8 cellular contexts compared by ENCODE assay signal in the genomic region with DNA sequence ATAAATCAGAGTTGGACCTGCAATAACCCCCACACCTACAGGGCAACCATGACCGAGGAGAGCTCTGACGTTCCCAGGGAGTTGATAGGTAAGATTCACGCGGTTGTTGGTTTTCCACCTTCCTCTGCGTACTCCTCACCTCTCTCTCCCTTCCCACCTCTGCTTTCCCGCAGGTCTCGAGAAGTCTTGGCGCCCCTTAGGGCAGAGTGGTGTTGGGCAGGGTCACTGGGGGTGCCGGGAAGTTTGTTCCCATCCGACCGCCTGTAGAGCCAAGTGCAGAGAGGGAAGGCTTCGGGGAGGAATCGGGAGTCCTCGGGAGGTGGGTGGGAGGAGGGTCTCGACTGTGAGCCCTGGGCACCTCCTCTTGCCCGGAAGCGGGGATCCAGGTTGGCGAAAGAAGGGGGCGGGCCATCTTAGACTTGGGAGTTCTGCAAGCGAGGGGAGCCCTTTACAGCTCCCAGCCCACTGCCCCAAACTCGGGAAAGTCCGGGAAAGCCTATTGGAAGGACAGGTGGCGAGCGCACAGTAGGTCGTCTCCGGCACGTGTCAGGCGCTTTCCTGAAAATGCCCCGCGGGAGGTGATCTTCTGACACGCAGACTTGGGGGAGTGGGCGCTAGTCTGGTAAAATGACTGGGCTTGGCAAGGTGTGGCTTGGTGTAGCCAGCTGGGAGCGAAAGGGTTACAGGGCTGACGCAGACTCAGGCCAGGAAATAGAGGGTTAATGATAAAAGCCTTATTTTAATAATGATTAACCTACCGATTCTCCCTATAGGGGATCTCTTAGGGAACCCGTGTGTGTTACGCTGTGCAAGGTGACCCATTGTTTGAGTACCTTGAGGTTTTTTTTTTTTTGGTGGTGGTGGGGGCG. TPM values are rescaled to one million over a fixed set of nuclear protein-coding genes. Genes with fewer than 3 reads are reported as not detected.
DNase-seq lines count a peak whose midpoint lies in the region; ATAC-seq and TF ChIP-seq lines count a peak whose summit lies in the region.

No MANE protein-coding gene starts in this region.

- intact Hi-C loops in aorta (cut with DNase I): loop anchor here (2.0 to 5.0 kb wide), 4 partner anchors 82 to 277 kb away; no protein-coding TSS in a partner anchor

- peak overlapping the region; percentile 81 to 98 (median 92) for H3K4me3 Mint-ChIP-seq in naive thymus-derived CD8-positive, alpha-beta T cell

- TF ChIP-seq CTCF in GM10266 (IDR thresholded peaks at IDR 0.05; ENCODE audit: control insufficient read depth, insufficient read depth, low read depth, missing control alignments): no peak
- TF ChIP-seq CTCF in epithelial cell of esophagus (IDR thresholded peaks at IDR 0.05; ENCODE audit: insufficient read depth, low read depth, low read length, missing control alignments): no peak

- no peaks in the 10 kb centered on the region for H3K27me3 ChIP-seq in aorta (ENCODE audit: control insufficient read depth in 1 of 2, insufficient read depth in 2 of 2, low read length in 1 of 2)

- H3K36me3 ChIP-seq in aorta (ENCODE audit: control insufficient read depth in 1 of 2, insufficient read depth in 2 of 2, low read length in 1 of 2): no peaks in the 10 kb centered on the region

- H3K4me1 Mint-ChIP-seq in naive thymus-derived CD8-positive, alpha-beta T cell: peaks cover 17 to 47% (median 32%) of the 10 kb centered on the region in 4 donors

- H3K9me3 Mint-ChIP-seq in naive thymus-derived CD8-positive, alpha-beta T cell: no peaks in the 10 kb centered on the region

- H3K27me3 Mint-ChIP-seq in naive thymus-derived CD8-positive, alpha-beta T cell: peaks cover 0 to 3% (median 0%) of the 10 kb centered on the region in 5 donors

- POLR2A ChIA-PET in naive thymus-derived CD8-positive, alpha-beta T cell (lab: Charles Lee): interaction anchor here (0.5 to 3.1 kb wide), 13 partner anchors 7 to 344 kb away, joined by 3 to 31 read pairs (median 4); a partner anchor contains a TSS

- peak overlapping the region; percentile 64 to 95 (median 90) for H3K27ac Mint-ChIP-seq in naive thymus-derived CD8-positive, alpha-beta T cell

- H3K4me1 ChIP-seq in aorta (ENCODE audit: control insufficient read depth in 1 of 2, insufficient read depth in 2 of 2, low read length in 2 of 2): no peaks in the 10 kb centered on the region

- WGBS in aorta, 2 donors: 1% methylated on average over 38 of the region's 38 CpGs

- H3K9me3 ChIP-seq in aorta (ENCODE audit: control insufficient read depth, low read length): no peaks in the 10 kb centered on the region

- ATAC-seq in naive thymus-derived CD8-positive, alpha-beta T cell: peak; percentile 22 to 26
- peak; percentile 43 for ATAC-seq in aorta (ENCODE audit: low FRiP score)

- peaks cover 0 to 1% (median 0%) of the 10 kb centered on the region in 3 donors for H3K36me3 Mint-ChIP-seq in naive thymus-derived CD8-positive, alpha-beta T cell

- H3K27ac ChIP-seq in aorta (ENCODE audit: low read depth in 1 of 2, low read length in 2 of 2): peak overlapping the region; percentile 16 to 52

- peak overlapping the region; percentile 88 for H3K4me3 ChIP-seq in epithelial cell of esophagus (ENCODE audit: low read length)
- peak overlapping the region; percentile 81 to 92 for H3K4me3 ChIP-seq in aorta (ENCODE audit: low read length in 2 of 2)

- DNase-seq in GM10266 (ENCODE audit: extremely low spot score) (peak; percentile 49), HPDE6-E6E7 (ENCODE audit: extremely low spot score) (peak; percentile 29), epithelial cell of esophagus (ENCODE audit: low read depth) (peak; percentile 51), aorta (peak; percentile 50 to 79), HUDEP-2 (lab: John Stamatoyannopoulos, UW; ENCODE audit: unreplicated experiment in 76 of 76) (no peak)
- DNase-seq in activated CD4-positive, alpha-beta T cell treated with anti-CD3 and anti-CD28 coated beads, Interleukin-2, amount 50 U/mL, for 4 hours: peak; percentile 1 to 4
- peak in 3 of 10 donors; percentile 7 to 24 (median 10) for DNase-seq in naive thymus-derived CD8-positive, alpha-beta T cell
- DNase-seq in effector CD8-positive, alpha-beta T cell (lab: John Stamatoyannopoulos, UW): no peak

RNA-seq across cellular contexts. Expression of a gene that starts 0.8 kb away (rescaled TPM):
- total RNA-seq in naive thymus-derived CD8-positive, alpha-beta T cell: 10 to 100 TPM; 12.8 to 13.3 TPM
- polyA plus RNA-seq in naive thymus-derived CD8-positive, alpha-beta T cell: 1 to 10 TPM; 1.3 to 1.9 (median 1.7) TPM
- total RNA-seq in aorta: 10 to 100 TPM; 32.2 to 33.9 TPM
- polyA plus RNA-seq in aorta: 10 to 100 TPM; 22.3 to 30.9 TPM

Comparison
In these comparisons a context has a peak if more than half of its experiments do, and no peak if none do; other contexts are left out.
1. DNase-seq: peak in GM10266 (single experiment), HPDE6-E6E7 (single experiment), activated CD4-positive, alpha-beta T cell treated with anti-CD3 and anti-CD28 coated beads, Interleukin-2, amount 50 U/mL, for 4 hours (2 of 2), epithelial cell of esophagus (single experiment) and aorta (2 of 2); none in HUDEP-2 (0 of 76) and effector CD8-positive, alpha-beta T cell (single experiment).